Comparison of ENCODE assay signal across 1 cellular context in genomic region chr1:51960262-51960661, GRCh38.
A peak's percentile ranks its signal among the peaks of the same experiment; 100 is the strongest.
TF ChIP-seq lines count a peak whose summit lies in the region.

No MANE protein-coding gene starts in this region.

TF ChIP-seq in GM12878, 131 proteins besides CTCF, POLR2A, EP300 and RAD21 (continued from another document):
- TF ChIP-seq, protein P1, sequence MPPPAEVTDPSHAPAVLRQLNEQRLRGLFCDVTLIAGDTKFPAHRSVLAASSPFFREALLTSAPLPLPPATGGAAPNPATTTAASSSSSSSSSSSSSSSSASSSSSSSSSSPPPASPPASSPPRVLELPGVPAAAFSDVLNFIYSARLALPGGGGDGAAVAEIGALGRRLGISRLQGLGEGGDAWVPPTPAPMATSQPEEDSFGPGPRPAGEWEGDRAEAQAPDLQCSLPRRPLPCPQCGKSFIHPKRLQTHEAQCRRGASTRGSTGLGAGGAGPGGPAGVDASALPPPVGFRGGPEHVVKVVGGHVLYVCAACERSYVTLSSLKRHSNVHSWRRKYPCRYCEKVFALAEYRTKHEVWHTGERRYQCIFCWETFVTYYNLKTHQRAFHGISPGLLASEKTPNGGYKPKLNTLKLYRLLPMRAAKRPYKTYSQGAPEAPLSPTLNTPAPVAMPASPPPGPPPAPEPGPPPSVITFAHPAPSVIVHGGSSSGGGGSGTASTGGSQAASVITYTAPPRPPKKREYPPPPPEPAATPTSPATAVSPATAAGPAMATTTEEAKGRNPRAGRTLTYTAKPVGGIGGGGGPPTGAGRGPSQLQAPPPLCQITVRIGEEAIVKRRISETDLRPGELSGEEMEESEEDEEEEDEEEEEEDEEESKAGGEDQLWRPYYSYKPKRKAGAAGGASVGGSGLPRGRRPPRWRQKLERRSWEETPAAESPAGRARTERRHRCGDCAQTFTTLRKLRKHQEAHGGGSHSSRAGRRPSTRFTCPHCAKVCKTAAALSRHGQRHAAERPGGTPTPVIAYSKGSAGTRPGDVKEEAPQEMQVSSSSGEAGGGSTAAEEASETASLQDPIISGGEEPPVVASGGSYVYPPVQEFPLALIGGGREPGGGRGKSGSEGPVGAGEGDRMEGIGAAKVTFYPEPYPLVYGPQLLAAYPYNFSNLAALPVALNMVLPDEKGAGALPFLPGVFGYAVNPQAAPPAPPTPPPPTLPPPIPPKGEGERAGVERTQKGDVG (CRISPR knock-in tag; IDR thresholded peaks at IDR 0.05) = no peak
- TF ChIP-seq ZBED1 (IDR thresholded peaks at IDR 0.05; ENCODE audit: borderline replicate concordance) (no peak), NR2C1 (IDR thresholded peaks at IDR 0.05) (no peak), CBFB (IDR thresholded peaks at IDR 0.05; ENCODE audit: low read depth) (no peak), EED (IDR thresholded peaks at IDR 0.05; ENCODE audit: low read depth) (no peak), STAT3 (IDR thresholded peaks at IDR 0.05; ENCODE audit: low read depth, low read length) (no peak), WRNIP1 (IDR thresholded peaks at IDR 0.05; ENCODE audit: borderline replicate concordance, low read depth, low read length) (no peak), MYC (IDR thresholded peaks at IDR 0.05; ENCODE audit: insufficient read depth, insufficient read length, insufficient replicate concordance, low read length, severe bottlenecking) (no peak), NR2F1 (conservative IDR thresholded peaks at IDR 0.05) (peak; percentile 86), BMI1 (IDR thresholded peaks at IDR 0.05; ENCODE audit: borderline replicate concordance) (peak; percentile 38; the same call in 1 of the 2 replicates), RELA (IDR thresholded peaks at IDR 0.05; ENCODE audit: borderline replicate concordance, partially characterized antibody) (no peak), CBX3 (IDR thresholded peaks at IDR 0.05; ENCODE audit: borderline replicate concordance, low read depth) (no peak), PML (IDR thresholded peaks at IDR 0.05; ENCODE audit: low read length) (no peak), BACH1 (IDR thresholded peaks at IDR 0.05; ENCODE audit: borderline replicate concordance) (no peak), EGR1 (IDR thresholded peaks at IDR 0.05; ENCODE audit: borderline replicate concordance in 1 of 2, low read depth in 2 of 2, low read length in 2 of 2) (no peak), IKZF1 (conservative IDR thresholded peaks at IDR 0.05) (peak; percentile 44; the same call in 1 of the 2 replicates), MAX (IDR thresholded peaks at IDR 0.05; ENCODE audit: low read depth, low read length) (no peak), KAT2A (conservative IDR thresholded peaks at IDR 0.05; ENCODE audit: control insufficient read depth, low read depth, low read length) (no peak), CEBPB (IDR thresholded peaks at IDR 0.05; ENCODE audit: borderline replicate concordance in 1 of 2, low read depth in 2 of 2, low read length in 2 of 2) (no peak), MLLT1 (IDR thresholded peaks at IDR 0.05) (no peak), CHD2 (IDR thresholded peaks at IDR 0.05; ENCODE audit: borderline replicate concordance, low read depth, low read length) (peak; percentile 46; the same call in 1 of the 2 replicates), LARP7 (IDR thresholded peaks at IDR 0.05) (no peak), CBX5 (IDR thresholded peaks at IDR 0.05; ENCODE audit: low read depth) (no peak), MTA2 (IDR thresholded peaks at IDR 0.05; ENCODE audit: low read depth) (peak; percentile 27; the same call in 1 of the 2 replicates), MYB (IDR thresholded peaks at IDR 0.05; ENCODE audit: borderline replicate concordance, low read depth, low read length) (no peak), MEF2B (IDR thresholded peaks at IDR 0.05; ENCODE audit: partially characterized antibody, poor library complexity, severe bottlenecking) (peak; percentile 72), GATAD2B (conservative IDR thresholded peaks at IDR 0.05; ENCODE audit: low read depth) (peak; percentile 54; the same call in 1 of the 2 replicates), DPF2 (IDR thresholded peaks at IDR 0.05) (peak; percentile 34; the same call in 1 of the 2 replicates), ATF7 (IDR thresholded peaks at IDR 0.05; ENCODE audit: low read depth) (no peak), BRCA1 (IDR thresholded peaks at IDR 0.05; ENCODE audit: low read depth, low read length) (no peak), SIX5 (IDR thresholded peaks at IDR 0.05; ENCODE audit: low read depth, low read length, severe bottlenecking) (no peak), ESRRA (IDR thresholded peaks at IDR 0.05; ENCODE audit: low read length) (no peak), NFXL1 (IDR thresholded peaks at IDR 0.05; ENCODE audit: borderline replicate concordance) (no peak), ZNF592 (IDR thresholded peaks at IDR 0.05) (no peak), ZZZ3 (IDR thresholded peaks at IDR 0.05; ENCODE audit: control insufficient read depth, insufficient read length, low read depth) (no peak)
- TF ChIP-seq, protein P2, sequence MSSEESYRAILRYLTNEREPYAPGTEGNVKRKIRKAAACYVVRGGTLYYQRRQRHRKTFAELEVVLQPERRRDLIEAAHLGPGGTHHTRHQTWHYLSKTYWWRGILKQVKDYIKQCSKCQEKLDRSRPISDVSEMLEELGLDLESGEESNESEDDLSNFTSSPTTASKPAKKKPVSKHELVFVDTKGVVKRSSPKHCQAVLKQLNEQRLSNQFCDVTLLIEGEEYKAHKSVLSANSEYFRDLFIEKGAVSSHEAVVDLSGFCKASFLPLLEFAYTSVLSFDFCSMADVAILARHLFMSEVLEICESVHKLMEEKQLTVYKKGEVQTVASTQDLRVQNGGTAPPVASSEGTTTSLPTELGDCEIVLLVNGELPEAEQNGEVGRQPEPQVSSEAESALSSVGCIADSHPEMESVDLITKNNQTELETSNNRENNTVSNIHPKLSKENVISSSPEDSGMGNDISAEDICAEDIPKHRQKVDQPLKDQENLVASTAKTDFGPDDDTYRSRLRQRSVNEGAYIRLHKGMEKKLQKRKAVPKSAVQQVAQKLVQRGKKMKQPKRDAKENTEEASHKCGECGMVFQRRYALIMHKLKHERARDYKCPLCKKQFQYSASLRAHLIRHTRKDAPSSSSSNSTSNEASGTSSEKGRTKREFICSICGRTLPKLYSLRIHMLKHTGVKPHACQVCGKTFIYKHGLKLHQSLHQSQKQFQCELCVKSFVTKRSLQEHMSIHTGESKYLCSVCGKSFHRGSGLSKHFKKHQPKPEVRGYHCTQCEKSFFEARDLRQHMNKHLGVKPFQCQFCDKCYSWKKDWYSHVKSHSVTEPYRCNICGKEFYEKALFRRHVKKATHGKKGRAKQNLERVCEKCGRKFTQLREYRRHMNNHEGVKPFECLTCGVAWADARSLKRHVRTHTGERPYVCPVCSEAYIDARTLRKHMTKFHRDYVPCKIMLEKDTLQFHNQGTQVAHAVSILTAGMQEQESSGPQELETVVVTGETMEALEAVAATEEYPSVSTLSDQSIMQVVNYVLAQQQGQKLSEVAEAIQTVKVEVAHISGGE (CRISPR knock-in tag; IDR thresholded peaks at IDR 0.05) = no peak
- TF ChIP-seq, protein P3, sequence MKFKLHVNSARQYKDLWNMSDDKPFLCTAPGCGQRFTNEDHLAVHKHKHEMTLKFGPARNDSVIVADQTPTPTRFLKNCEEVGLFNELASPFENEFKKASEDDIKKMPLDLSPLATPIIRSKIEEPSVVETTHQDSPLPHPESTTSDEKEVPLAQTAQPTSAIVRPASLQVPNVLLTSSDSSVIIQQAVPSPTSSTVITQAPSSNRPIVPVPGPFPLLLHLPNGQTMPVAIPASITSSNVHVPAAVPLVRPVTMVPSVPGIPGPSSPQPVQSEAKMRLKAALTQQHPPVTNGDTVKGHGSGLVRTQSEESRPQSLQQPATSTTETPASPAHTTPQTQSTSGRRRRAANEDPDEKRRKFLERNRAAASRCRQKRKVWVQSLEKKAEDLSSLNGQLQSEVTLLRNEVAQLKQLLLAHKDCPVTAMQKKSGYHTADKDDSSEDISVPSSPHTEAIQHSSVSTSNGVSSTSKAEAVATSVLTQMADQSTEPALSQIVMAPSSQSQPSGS (IDR thresholded peaks at IDR 0.05; ENCODE audit: low read length) = no peak
- TF ChIP-seq, protein P4, sequence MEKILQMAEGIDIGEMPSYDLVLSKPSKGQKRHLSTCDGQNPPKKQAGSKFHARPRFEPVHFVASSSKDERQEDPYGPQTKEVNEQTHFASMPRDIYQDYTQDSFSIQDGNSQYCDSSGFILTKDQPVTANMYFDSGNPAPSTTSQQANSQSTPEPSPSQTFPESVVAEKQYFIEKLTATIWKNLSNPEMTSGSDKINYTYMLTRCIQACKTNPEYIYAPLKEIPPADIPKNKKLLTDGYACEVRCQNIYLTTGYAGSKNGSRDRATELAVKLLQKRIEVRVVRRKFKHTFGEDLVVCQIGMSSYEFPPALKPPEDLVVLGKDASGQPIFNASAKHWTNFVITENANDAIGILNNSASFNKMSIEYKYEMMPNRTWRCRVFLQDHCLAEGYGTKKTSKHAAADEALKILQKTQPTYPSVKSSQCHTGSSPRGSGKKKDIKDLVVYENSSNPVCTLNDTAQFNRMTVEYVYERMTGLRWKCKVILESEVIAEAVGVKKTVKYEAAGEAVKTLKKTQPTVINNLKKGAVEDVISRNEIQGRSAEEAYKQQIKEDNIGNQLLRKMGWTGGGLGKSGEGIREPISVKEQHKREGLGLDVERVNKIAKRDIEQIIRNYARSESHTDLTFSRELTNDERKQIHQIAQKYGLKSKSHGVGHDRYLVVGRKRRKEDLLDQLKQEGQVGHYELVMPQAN (conservative IDR thresholded peaks at IDR 0.05) = no peak
- TF ChIP-seq, protein P5, sequence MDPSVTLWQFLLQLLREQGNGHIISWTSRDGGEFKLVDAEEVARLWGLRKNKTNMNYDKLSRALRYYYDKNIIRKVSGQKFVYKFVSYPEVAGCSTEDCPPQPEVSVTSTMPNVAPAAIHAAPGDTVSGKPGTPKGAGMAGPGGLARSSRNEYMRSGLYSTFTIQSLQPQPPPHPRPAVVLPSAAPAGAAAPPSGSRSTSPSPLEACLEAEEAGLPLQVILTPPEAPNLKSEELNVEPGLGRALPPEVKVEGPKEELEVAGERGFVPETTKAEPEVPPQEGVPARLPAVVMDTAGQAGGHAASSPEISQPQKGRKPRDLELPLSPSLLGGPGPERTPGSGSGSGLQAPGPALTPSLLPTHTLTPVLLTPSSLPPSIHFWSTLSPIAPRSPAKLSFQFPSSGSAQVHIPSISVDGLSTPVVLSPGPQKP (IDR thresholded peaks at IDR 0.05; ENCODE audit: low read depth, low read length) = no peak
